Comparison of ENCODE assay signal across 29 cellular contexts in the genomic region with DNA sequence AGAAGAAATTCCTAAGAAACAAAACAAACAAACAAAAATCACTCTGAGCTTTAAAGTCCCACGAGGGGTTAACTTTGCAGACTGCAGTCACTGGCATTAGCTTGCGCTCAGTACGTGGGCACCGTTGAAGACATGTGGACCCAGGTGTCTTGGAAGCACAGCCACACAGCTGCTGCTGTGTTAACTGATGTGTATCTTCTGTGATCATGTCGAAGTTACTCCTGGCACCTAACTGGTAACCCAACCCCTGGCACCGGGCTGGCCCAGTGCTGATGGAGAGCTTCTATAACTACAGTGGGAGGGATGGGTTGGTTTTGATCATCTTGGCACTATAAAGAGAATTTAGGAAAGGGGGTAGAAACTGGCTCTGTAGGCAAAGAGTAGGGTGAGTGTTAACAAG. TPM values are rescaled to one million over a fixed set of nuclear protein-coding genes. Genes with fewer than 3 reads are reported as not detected.
"Had no signal": no experiment of that assay in that cellular context is flagged by ENCODE, and none has a peak within 500 bp of the region (broad histone marks: within the 10 kb centered on the region; RNA-seq: fewer than 3 reads in every experiment).

No MANE protein-coding gene starts in this region.

- H3K36me3 ChIP-seq: adrenal gland, ascending aorta, brain microvascular endothelial cell, lower lobe of right lung, neural progenitor cell, sigmoid colon, thoracic aorta, upper lobe of right lung had no signal

- H3K9ac ChIP-seq: neural progenitor cell had no signal

- H3K4me2 ChIP-seq: neural progenitor cell had no signal

- H3K4me1 ChIP-seq: lower lobe of right lung, neural progenitor cell, sigmoid colon, upper lobe of right lung had no signal

- ATAC-seq: activated CD4-positive, alpha-beta T cell treated with anti-CD3 and anti-CD28 coated beads for 36 hours; left lobe of liver; lower lobe of right lung; naive thymus-derived CD8-positive, alpha-beta T cell; stimulated activated naive B cell treated with anti-CD40 and anti-IgM and Interleukin-4, amounts not matched to agents 10 μg/mL and 1 μg/mL and 100 μg/mL, for 72 hours; upper lobe of right lung had no signal

- H3K36me3 Mint-ChIP-seq: activated naive CD8-positive, alpha-beta T cell; naive thymus-derived CD8-positive, alpha-beta T cell; neural progenitor cell; stimulated activated naive B cell treated with anti-CD40 and anti-IgM and Interleukin-4, amounts not matched to agents 10 μg/mL and 1 μg/mL and 100 μg/mL, for 72 hours had no signal

- H3K9me3 Mint-ChIP-seq: activated B cell treated with CpG ODN at 0.5 μM for 24 hours; activated T-cell treated with anti-CD3 and anti-CD28 coated beads, Interleukin-2, amount 50 U/mL, for 24 hours; activated T-helper 2 cell treated with anti-CD3 and anti-CD28 coated beads, Interferon-gamma antibody, Interleukin-2, Interleukin-4, amounts not matched to agents 10 μg/mL and 5 μg/mL and 100 μg/mL, durations not matched to agents 14 hours and 24 hours and 36 hours; dendritic cell treated with granulocyte-macrophage colony-stimulating factor and Interleukin-4, amounts not matched to agents 40 ng/mL and 50 ng/mL, for 4 days; naive thymus-derived CD8-positive, alpha-beta T cell; neural progenitor cell; stimulated activated naive B cell treated with anti-CD40 and anti-IgM and Interleukin-4, amounts not matched to agents 10 μg/mL and 1 μg/mL and 100 μg/mL, for 72 hours had no signal

- H3K27me3 ChIP-seq: adrenal gland, ascending aorta, brain microvascular endothelial cell, neural progenitor cell, sigmoid colon, upper lobe of right lung had no signal

- H3K9me3 ChIP-seq: adrenal gland, ascending aorta, lower lobe of right lung, sigmoid colon, thoracic aorta, upper lobe of right lung had no signal

- DNase-seq: activated B cell treated with CpG ODN at 0.5 μM for 24 hours; activated CD4-positive, alpha-beta T cell treated with anti-CD3 and anti-CD28 coated beads for 36 hours; activated CD4-positive, alpha-beta T cell treated with anti-CD3 and anti-CD28 coated beads, Interleukin-2, amount 50 U/mL, for 4 hours; activated CD8-positive, alpha-beta memory T cell treated with anti-CD3 and anti-CD28 coated beads for 24 hours; activated CD8-positive, alpha-beta memory T cell treated with anti-CD3 and anti-CD28 coated beads, Interleukin-2, amount 50 U/mL, for 4 hours; activated naive CD4-positive, alpha-beta T cell; activated T-cell treated with anti-CD3 and anti-CD28 coated beads, Interleukin-2, amount 50 U/mL, for 24 hours; adrenal gland; brain microvascular endothelial cell; caudate nucleus; effector CD8-positive, alpha-beta T cell; erythroblast; foreskin fibroblast; kidney; lower lobe of right lung; naive thymus-derived CD8-positive, alpha-beta T cell; posterior cingulate gyrus; sigmoid colon; stimulated activated CD4-positive, alpha-beta T cell treated with anti-CD3 and anti-CD28 coated beads, Interleukin-2, amount 100 ng/mL, for 48 hours; stimulated activated CD8-positive, alpha-beta memory T cell treated with anti-CD3 and anti-CD28 coated beads, Interleukin-4, amount 100 ng/mL, for 48 hours; stimulated activated naive B cell treated with anti-CD40 and anti-IgM and Interleukin-4, amounts not matched to agents 10 μg/mL and 1 μg/mL and 100 μg/mL, for 72 hours; upper lobe of right lung had no signal

- H3K27ac ChIP-seq: adrenal gland, ascending aorta, brain microvascular endothelial cell, lower lobe of right lung, neural progenitor cell, sigmoid colon, thoracic aorta, upper lobe of right lung had no signal

- H3K4me1 Mint-ChIP-seq: activated B cell treated with CpG ODN at 0.5 μM for 24 hours had no signal

- H2AFZ ChIP-seq: neural progenitor cell had no signal

- H3K27me3 Mint-ChIP-seq: dendritic cell treated with granulocyte-macrophage colony-stimulating factor and Interleukin-4, amounts not matched to agents 40 ng/mL and 50 ng/mL, for 4 days had no signal

- H3K27ac Mint-ChIP-seq: activated B cell treated with CpG ODN at 0.5 μM for 24 hours; activated CD4-positive, alpha-beta T cell treated with anti-CD3 and anti-CD28 coated beads for 36 hours; activated naive CD8-positive, alpha-beta T cell; activated T-cell treated with anti-CD3 and anti-CD28 coated beads, Interleukin-2, amount 50 U/mL, for 24 hours; activated T-helper 2 cell treated with anti-CD3 and anti-CD28 coated beads, Interferon-gamma antibody, Interleukin-2, Interleukin-4, amounts not matched to agents 10 μg/mL and 5 μg/mL and 100 μg/mL, durations not matched to agents 14 hours and 24 hours and 36 hours; dendritic cell treated with granulocyte-macrophage colony-stimulating factor and Interleukin-4, amounts not matched to agents 40 ng/mL and 50 ng/mL, for 4 days; stimulated activated naive B cell treated with anti-CD40 and anti-IgM and Interleukin-4, amounts not matched to agents 10 μg/mL and 1 μg/mL and 100 μg/mL, for 72 hours had no signal

- H3K4me3 ChIP-seq: adrenal gland, ascending aorta, lower lobe of right lung, neural progenitor cell, sigmoid colon, thoracic aorta, upper lobe of right lung had no signal

- H3K4me3 Mint-ChIP-seq: activated B cell treated with CpG ODN at 0.5 μM for 24 hours; activated CD4-positive, alpha-beta T cell treated with anti-CD3 and anti-CD28 coated beads for 36 hours; activated naive CD8-positive, alpha-beta T cell; activated T-cell treated with anti-CD3 and anti-CD28 coated beads, Interleukin-2, amount 50 U/mL, for 24 hours; dendritic cell treated with granulocyte-macrophage colony-stimulating factor and Interleukin-4, amounts not matched to agents 40 ng/mL and 50 ng/mL, for 4 days; naive thymus-derived CD8-positive, alpha-beta T cell; neural progenitor cell; stimulated activated naive B cell treated with anti-CD40 and anti-IgM and Interleukin-4, amounts not matched to agents 10 μg/mL and 1 μg/mL and 100 μg/mL, for 72 hours had no signal

RNA-seq across cellular contexts. Expression of gene FHL2, which starts 51.6 kb away (rescaled TPM):
- total RNA-seq: naive thymus-derived CD8-positive, alpha-beta T cell had no signal
